In the genomic region with DNA sequence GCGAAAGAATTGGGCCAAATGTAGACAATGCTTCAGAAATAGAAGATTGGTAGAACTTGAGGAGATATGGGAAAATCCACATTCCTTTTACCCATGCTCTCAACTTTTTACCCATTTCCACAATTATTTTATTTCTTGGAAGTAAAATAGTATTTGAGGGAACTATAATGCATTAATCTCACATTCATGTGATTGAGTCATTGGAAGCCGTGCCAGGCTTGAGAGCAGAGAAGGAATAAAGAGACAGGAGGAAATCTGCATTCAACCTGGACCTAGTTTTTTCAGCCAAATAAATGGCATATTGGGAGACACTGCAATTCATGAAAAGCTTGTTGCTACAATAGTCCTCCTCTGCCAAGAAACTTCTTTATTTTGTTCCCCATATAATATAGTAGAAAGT, we compare ENCODE assay signal across 16 cellular contexts. TPM values are rescaled to one million over a fixed set of nuclear protein-coding genes. Genes with fewer than 3 reads are reported as not detected.
A peak's percentile ranks its signal among the peaks of the same experiment; 100 is the strongest.
DNase-seq lines count a peak whose midpoint lies in the region; ATAC-seq, FAIRE-seq and TF ChIP-seq lines count a peak whose summit lies in the region.
"Had no signal": no experiment of that assay in that cellular context is flagged by ENCODE, and none has a peak within 500 bp of the region (broad histone marks: within the 10 kb centered on the region; RNA-seq: fewer than 3 reads in every experiment).

No MANE protein-coding gene starts in this region.

- H3K14ac ChIP-seq in IMR-90 (replicated peaks; ENCODE audit: low read depth, low read length), result no peak overlapping the region

- TF ChIP-seq CTCF in IMR-90 (conservative IDR thresholded peaks at IDR 0.05; ENCODE audit: low read depth, low read length) (no peak), fibroblast of the aortic adventitia (IDR thresholded peaks at IDR 0.05; ENCODE audit: insufficient read depth, low read length) (no peak)

- H3K36me3 ChIP-seq in IMR-90 (ENCODE audit: control insufficient read depth, insufficient read depth, low read length) (no peaks in the 10 kb centered on the region), adipocyte (ENCODE audit: control insufficient read depth, insufficient read depth, low read length, severe bottlenecking) (no peaks in the 10 kb centered on the region), small intestine (ENCODE audit: control insufficient read depth in 2 of 2, insufficient read depth in 2 of 2, low read length in 2 of 2) (no peaks in the 10 kb centered on the region)

- no CpG with 5 or more reads among the region's 2 CpGs for WGBS in IMR-90 (ENCODE audit: extremely low coverage in 2 of 2, insufficient read length in 1 of 2), 2 experiments
- 92 to 100% (median 98%) methylated on average over 2 of the region's 2 CpGs for WGBS in small intestine, 3 donors

- BruUV-seq in IMR-90 (replicated peaks; lab: Mats Ljungman, UMichigan), result no TSS peak

- H4K91ac ChIP-seq in IMR-90 (ENCODE audit: insufficient read depth, low read depth, low read length), result peak overlapping the region; percentile 38; the same call in 1 of the 2 replicates

- peak overlapping the region in 1 of 2 experiments; percentile 31; a peak in 1 of 4 replicates for H4K8ac ChIP-seq in IMR-90 (ENCODE audit: low read depth in 2 of 2, low read length in 2 of 2)

- H2AK9ac ChIP-seq in IMR-90 (replicated peaks; ENCODE audit: low read depth, low read length, poor library complexity), result no peak overlapping the region

- in situ Hi-C loops in IMR-90 (cut with MboI; ENCODE audit: low sequenced_read_pairs), result no loop called here

- DNase-seq in Ammon's horn (ENCODE audit: low spot score) (peak; percentile 9), IMR-90 (no peak), adipocyte (ENCODE audit: low read depth) (no peak), fibroblast of the aortic adventitia (ENCODE audit: low read depth) (peak; percentile 27), NCI-H187 treated with DMSO at 0.1 percent for 48 hours (lab: John Stamatoyannopoulos, UW) (no peak), small intestine (no peak), NCI-H2029 treated with DMSO at 0.1 percent for 48 hours (lab: John Stamatoyannopoulos, UW) (no peak)
- DNase-seq: Caco-2; CD4-positive, alpha-beta T cell; H9 had no signal

- peaks cover 4% of the 10 kb centered on the region for H3K4me1 ChIP-seq in IMR-90 (ENCODE audit: control insufficient read depth, insufficient read depth, low read length)
- peaks cover 17% of the 10 kb centered on the region for H3K4me1 ChIP-seq in adipocyte (ENCODE audit: control insufficient read depth, insufficient read depth, low read length)
- H3K4me1 ChIP-seq in small intestine (ENCODE audit: control insufficient read depth in 2 of 2, insufficient read depth in 1 of 2, low read depth in 1 of 2, low read length in 1 of 2), result peaks cover under 1 to 2% of the 10 kb centered on the region in 2 donors

- intact Hi-C loops in IMR-90 (cut with micrococcal nuclease), result no loop called here

- peak overlapping the region; percentile 81; the same call in 1 of the 3 replicates for H2BK15ac ChIP-seq in IMR-90 (ENCODE audit: low read depth, low read length)

- H4K5ac ChIP-seq in IMR-90 (ENCODE audit: low read depth, low read length), result no peak overlapping the region

- H3K9ac ChIP-seq in IMR-90 (ENCODE audit: low read depth, low read length) (no peak overlapping the region), adipocyte (ENCODE audit: low read length) (no peak overlapping the region)

- H2BK5ac ChIP-seq in IMR-90 (ENCODE audit: low read depth, low read length, poor library complexity, severe bottlenecking), result peak overlapping the region; percentile 30

- CTCF ChIA-PET in IMR-90 (lab: Yijun Ruan, JAX), result no interaction called here

- TF ChIP-seq POLR2A in IMR-90 (IDR thresholded peaks at IDR 0.05; ENCODE audit: low read depth, low read length), result no peak

- H3K4me2 ChIP-seq in IMR-90 (ENCODE audit: low read depth, low read length), result no peak overlapping the region

- H2BK20ac ChIP-seq in IMR-90 (ENCODE audit: low read depth, low read length), result peak overlapping the region; percentile 83

- peak overlapping the region; percentile 66; the same call in 1 of the 2 replicates for H2AK5ac ChIP-seq in IMR-90 (ENCODE audit: low read depth, low read length)

- peaks cover 0 to 26% of the 10 kb centered on the region in 2 experiments; a peak in 2 of 4 replicates for H3K79me1 ChIP-seq in IMR-90 (ENCODE audit: low read depth in 1 of 2, low read length in 2 of 2)

- H3K9me3 ChIP-seq in IMR-90 (ENCODE audit: control insufficient read depth, insufficient read depth, low read length) (no peaks in the 10 kb centered on the region), adipocyte (ENCODE audit: control insufficient read depth, low read length) (no peaks in the 10 kb centered on the region), small intestine (ENCODE audit: control insufficient read depth, low read depth) (no peaks in the 10 kb centered on the region)
- H3K9me3 ChIP-seq: Caco-2 had no signal

- peak overlapping the region; percentile 60; the same call in 1 of the 2 replicates for H3K4ac ChIP-seq in IMR-90 (ENCODE audit: low read depth, low read length)

- POLR2A ChIA-PET in IMR-90 (lab: Charles Lee; ENCODE audit: unreplicated experiment), result no interaction called here

- 0 out of 2 replicates have a peak overlapping the region, but pooled peaks have one; percentile 41 for H3K23ac ChIP-seq in IMR-90 (ENCODE audit: low read depth, low read length)

- no peak for ATAC-seq in IMR-90 (ENCODE audit: low read depth)
- ATAC-seq in GM18511 (IDR thresholded peaks at IDR 0.05; ENCODE audit: unreplicated experiment), result no peak

- H4K20me1 ChIP-seq in IMR-90 (ENCODE audit: insufficient read depth, low read length), result peaks cover 7% of the 10 kb centered on the region; the same call in 1 of the 2 replicates

- dilution Hi-C loops in IMR-90 (cut with HindIII; ENCODE audit: low sequenced_read_pairs, unreplicated experiment), result no loop called here

- no peak for TF ChIP-seq RAD21 in IMR-90 (IDR thresholded peaks at IDR 0.05; ENCODE audit: low read length)

- H2AFZ ChIP-seq in IMR-90 (replicated peaks; ENCODE audit: low read length, poor library complexity), result no peak overlapping the region

- no peak for FAIRE-seq in small intestine (lab: Jason Lieb, UNC)
- FAIRE-seq: D721Med, G401.6, GM12891, H1 had no signal

- H3K27me3 ChIP-seq in IMR-90 (ENCODE audit: control insufficient read depth, insufficient read depth, low read length), result no peaks in the 10 kb centered on the region
- no peaks in the 10 kb centered on the region for H3K27me3 ChIP-seq in adipocyte (replicated peaks; ENCODE audit: control insufficient read depth, insufficient read depth, low read length)
- no peaks in the 10 kb centered on the region for H3K27me3 ChIP-seq in small intestine (ENCODE audit: control insufficient read depth in 2 of 2, insufficient read depth in 2 of 2, low read length in 2 of 2)

- 0 out of 2 replicates have a peak, but pooled peaks cover 5% of the 10 kb centered on the region for H3K9me1 ChIP-seq in IMR-90 (ENCODE audit: insufficient read depth, low read length)

- H2BK120ac ChIP-seq in IMR-90 (ENCODE audit: low read depth, low read length), result peak overlapping the region; percentile 76

- H3K18ac ChIP-seq in IMR-90 (ENCODE audit: low read depth, low read length), result no peak overlapping the region

- H3K4me3 ChIP-seq in IMR-90 (ENCODE audit: insufficient read depth, low read depth, low read length) (no peak overlapping the region), adipocyte (ENCODE audit: low read length) (peak overlapping the region; percentile 37), fibroblast of the aortic adventitia (ENCODE audit: low read depth, low read length) (no peak overlapping the region), small intestine (ENCODE audit: low read depth in 1 of 2, low read length in 2 of 2) (no peak overlapping the region)

- H3K27ac ChIP-seq in IMR-90 (ENCODE audit: insufficient read depth, low read length), result no peak overlapping the region; the same call in 1 of the 2 replicates
- H3K27ac ChIP-seq in small intestine (ENCODE audit: low read depth in 1 of 2, low read length in 1 of 2), result no peak overlapping the region
- H3K27ac ChIP-seq: C4-2B had no signal

- H3K56ac ChIP-seq in IMR-90 (ENCODE audit: extremely low read depth, insufficient read depth, low read length), result no peak overlapping the region

TF ChIP-seq in IMR-90, 13 proteins besides CTCF, POLR2A, EP300 and RAD21 (continues in another document):
- TF ChIP-seq, protein P1, sequence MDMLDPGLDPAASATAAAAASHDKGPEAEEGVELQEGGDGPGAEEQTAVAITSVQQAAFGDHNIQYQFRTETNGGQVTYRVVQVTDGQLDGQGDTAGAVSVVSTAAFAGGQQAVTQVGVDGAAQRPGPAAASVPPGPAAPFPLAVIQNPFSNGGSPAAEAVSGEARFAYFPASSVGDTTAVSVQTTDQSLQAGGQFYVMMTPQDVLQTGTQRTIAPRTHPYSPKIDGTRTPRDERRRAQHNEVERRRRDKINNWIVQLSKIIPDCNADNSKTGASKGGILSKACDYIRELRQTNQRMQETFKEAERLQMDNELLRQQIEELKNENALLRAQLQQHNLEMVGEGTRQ (IDR thresholded peaks at IDR 0.05; ENCODE audit: low read depth, low read length), result no peak
- no peak for TF ChIP-seq MXI1 (IDR thresholded peaks at IDR 0.05; ENCODE audit: borderline replicate concordance, low read depth, low read length)
- TF ChIP-seq, protein P2, sequence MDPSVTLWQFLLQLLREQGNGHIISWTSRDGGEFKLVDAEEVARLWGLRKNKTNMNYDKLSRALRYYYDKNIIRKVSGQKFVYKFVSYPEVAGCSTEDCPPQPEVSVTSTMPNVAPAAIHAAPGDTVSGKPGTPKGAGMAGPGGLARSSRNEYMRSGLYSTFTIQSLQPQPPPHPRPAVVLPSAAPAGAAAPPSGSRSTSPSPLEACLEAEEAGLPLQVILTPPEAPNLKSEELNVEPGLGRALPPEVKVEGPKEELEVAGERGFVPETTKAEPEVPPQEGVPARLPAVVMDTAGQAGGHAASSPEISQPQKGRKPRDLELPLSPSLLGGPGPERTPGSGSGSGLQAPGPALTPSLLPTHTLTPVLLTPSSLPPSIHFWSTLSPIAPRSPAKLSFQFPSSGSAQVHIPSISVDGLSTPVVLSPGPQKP (IDR thresholded peaks at IDR 0.05; ENCODE audit: borderline replicate concordance, low read depth, low read length), result no peak
- no peak for TF ChIP-seq BHLHE40 (IDR thresholded peaks at IDR 0.05; ENCODE audit: low read depth, low read length)
- TF ChIP-seq NFE2L2 (IDR thresholded peaks at IDR 0.05; ENCODE audit: low read depth, low read length), result no peak
- no peak for TF ChIP-seq MAFK (IDR thresholded peaks at IDR 0.05; ENCODE audit: low read depth, low read length)
- no peak for TF ChIP-seq FOS (IDR thresholded peaks at IDR 0.05; ENCODE audit: low read depth, low read length)
- TF ChIP-seq MAZ (IDR thresholded peaks at IDR 0.05; ENCODE audit: borderline replicate concordance, low read depth, low read length), result no peak
- TF ChIP-seq CEBPB (IDR thresholded peaks at IDR 0.05; ENCODE audit: low read depth, low read length), result no peak

RNA-seq across cellular contexts. Expression of a gene that starts 2.8 kb away (rescaled TPM):
- total RNA-seq in IMR-90 (2012; rRNA removed) (37.5 and 39.4 TPM in 2 replicates), fibroblast of the aortic adventitia (ENCODE audit: low replicate concordance) (18.4 and 47.5 TPM in 2 replicates)
- polyA plus RNA-seq in IMR-90 (2012; rRNA removed) (17.2 and 17.5 TPM in 2 replicates), small intestine (1 to 10 TPM; 7.6 to 8.9 (median 8.3) TPM)
- 3.9 and 4.4 TPM in 2 replicates for polyA plus RNA-seq in IMR-90 (2012; cell fraction: cytosol; rRNA removed)
- 9.2 and 32.3 TPM in 2 replicates for polyA plus RNA-seq in IMR-90 (2012; cell fraction: nucleus; rRNA removed; ENCODE audit: low replicate concordance)

Comparison
In these comparisons a context has a peak if more than half of its experiments do, and no peak if none do; other contexts are left out.
1. DNase-seq: peak in Ammon's horn (single experiment) and fibroblast of the aortic adventitia (single experiment); none in IMR-90 (single experiment), adipocyte (single experiment), NCI-H187 treated with DMSO at 0.1 percent for 48 hours (single experiment), small intestine (single experiment) and NCI-H2029 treated with DMSO at 0.1 percent for 48 hours (single experiment).